Comparison of ENCODE assay signal across 16 cellular contexts in genomic region chr16:70721202-70721963, GRCh38. TPM values are rescaled to one million over a fixed set of nuclear protein-coding genes. Genes with fewer than 3 reads are reported as not detected.
DNase-seq lines count a peak whose midpoint lies in the region; ATAC-seq and TF ChIP-seq lines count a peak whose summit lies in the region.
"Had no signal": no experiment of that assay in that cellular context is flagged by ENCODE, and none has a peak within 500 bp of the region (broad histone marks: within the 10 kb centered on the region; RNA-seq: fewer than 3 reads in every experiment).

No MANE protein-coding gene starts in this region.

- no peak overlapping the region for H3K9ac ChIP-seq in H9 (ENCODE audit: extremely low read depth, insufficient read length, low read length)
- H3K9ac ChIP-seq: GM23248 had no signal

- H2AFZ ChIP-seq in H9 (ENCODE audit: low read length) = no peak overlapping the region
- H2AFZ ChIP-seq: GM23248 had no signal

- ATAC-seq in stimulated activated effector memory CD8-positive, alpha-beta T cell treated with anti-CD3 and anti-CD28 coated beads, Interleukin-12 subunit alpha, Interleukin-12 subunit beta, amount 100 ng/mL, for 72 hours = no peak
- ATAC-seq: Panc1 had no signal

- no peak overlapping the region for H3K4ac ChIP-seq in H9 (ENCODE audit: low read depth, low read length)

- no peak overlapping the region for H4K5ac ChIP-seq in H9 (ENCODE audit: insufficient read length, low read depth, low read length)

- intact Hi-C loops in activated naive CD4-positive, alpha-beta T cell treated with anti-CD3 and anti-CD28 coated beads for 36 hours (cut with micrococcal nuclease) = no loop called here

- no peak overlapping the region for H3K56ac ChIP-seq in H9 (ENCODE audit: insufficient read length, low read depth, low read length)

- H3K14ac ChIP-seq in H9 (ENCODE audit: insufficient read depth, low read length) = no peak overlapping the region

- no peaks in the 10 kb centered on the region for H3K9me3 ChIP-seq in H9 (ENCODE audit: control insufficient read depth, low read depth, low read length)
- H3K9me3 ChIP-seq: Caco-2 had no signal

- H2BK20ac ChIP-seq in H9 (ENCODE audit: low read depth, low read length, poor library complexity, severe bottlenecking) = no peak overlapping the region

- no peak overlapping the region for H3K23ac ChIP-seq in H9 (ENCODE audit: insufficient read length, low read depth, low read length)

- peaks cover 5% of the 10 kb centered on the region for H3K4me1 Mint-ChIP-seq in activated naive CD4-positive, alpha-beta T cell treated with anti-CD3 and anti-CD28 coated beads for 36 hours (ENCODE audit: low read depth)
- peaks cover 4 to 17% of the 10 kb centered on the region in 2 experiments; a peak in 3 of 4 replicates for H3K4me1 Mint-ChIP-seq in H9
- H3K4me1 Mint-ChIP-seq in endothelial cell (ENCODE audit: unreplicated experiment) = peaks cover 23% of the 10 kb centered on the region
- peaks cover 7% of the 10 kb centered on the region for H3K4me1 Mint-ChIP-seq in stimulated activated effector memory CD8-positive, alpha-beta T cell treated with anti-CD3 and anti-CD28 coated beads, Interleukin-12 subunit alpha, Interleukin-12 subunit beta, amount 100 ng/mL, for 72 hours

- H2BK12ac ChIP-seq in H9 (ENCODE audit: insufficient read length, low read depth, low read length) = no peak overlapping the region

- no peak for DNase-seq in activated naive CD4-positive, alpha-beta T cell treated with anti-CD3 and anti-CD28 coated beads for 36 hours
- no peak for DNase-seq in activated naive CD4-positive, alpha-beta T cell (lab: John Stamatoyannopoulos, UW)
- DNase-seq in H9 (no peak), endothelial cell (ENCODE audit: low spot score) (no peak), AG20443 (ENCODE audit: low spot score) (no peak)
- DNase-seq in stimulated activated effector memory CD8-positive, alpha-beta T cell treated with anti-CD3 and anti-CD28 coated beads, Interleukin-12 subunit alpha, Interleukin-12 subunit beta, amount 100 ng/mL, for 72 hours (ENCODE audit: low spot score in 2 of 2) = no peak
- DNase-seq in stimulated activated CD4-positive, alpha-beta T cell treated with anti-CD3 and anti-CD28 coated beads, Interleukin-4, amount 100 ng/mL, for 1 hour = no peak
- DNase-seq: Caco-2; CD4-positive, CD25-positive, alpha-beta regulatory T cell; DMS153; NCI-H1105; NCI-H1694; NCI-H510A treated with DMSO at 0.1 percent for 48 hours; Right ventricle myocardium superior had no signal

- H3T11ph ChIP-seq in H9 (ENCODE audit: low read length) = no peak overlapping the region

- no peak overlapping the region for H3K27ac ChIP-seq in H9 (ENCODE audit: insufficient read length, low read depth, low read length)
- H3K27ac ChIP-seq: GM23248 had no signal

- no peaks in the 10 kb centered on the region for H4K20me1 ChIP-seq in H9 (ENCODE audit: control insufficient read depth, insufficient read depth, insufficient read length)

- no peaks in the 10 kb centered on the region for H3K9me3 Mint-ChIP-seq in activated naive CD4-positive, alpha-beta T cell treated with anti-CD3 and anti-CD28 coated beads for 36 hours
- H3K9me3 Mint-ChIP-seq in H9 = no peaks in the 10 kb centered on the region
- peaks cover 7% of the 10 kb centered on the region for H3K9me3 Mint-ChIP-seq in endothelial cell (ENCODE audit: unreplicated experiment)
- no peaks in the 10 kb centered on the region for H3K9me3 Mint-ChIP-seq in stimulated activated effector memory CD8-positive, alpha-beta T cell treated with anti-CD3 and anti-CD28 coated beads, Interleukin-12 subunit alpha, Interleukin-12 subunit beta, amount 100 ng/mL, for 72 hours

- 100% methylated on average over 1 of the region's 18 CpGs for WGBS in H9 (ENCODE audit: extremely low coverage, insufficient read length, low lambda C conversion rate)

- no peak overlapping the region for H2BK120ac ChIP-seq in H9 (ENCODE audit: low read depth, low read length, poor library complexity, severe bottlenecking)

- H3K27me3 ChIP-seq in H9 (ENCODE audit: insufficient read depth, low read length) = no peaks in the 10 kb centered on the region

- H2AK5ac ChIP-seq in H9 (ENCODE audit: insufficient read length, low read length) = no peak overlapping the region

- H3K79me1 ChIP-seq in H9 (ENCODE audit: insufficient read depth, low read depth, low read length, poor library complexity, severe bottlenecking) = no peaks in the 10 kb centered on the region

- peaks cover 11% of the 10 kb centered on the region for H3K36me3 Mint-ChIP-seq in activated naive CD4-positive, alpha-beta T cell treated with anti-CD3 and anti-CD28 coated beads for 36 hours (ENCODE audit: low read depth)
- H3K36me3 Mint-ChIP-seq in H9 (ENCODE audit: insufficient read depth in 1 of 3, low read depth in 3 of 3) (peaks cover 22 to 33% (median 30%) of the 10 kb centered on the region in 3 experiments; a peak in 6 of 7 replicates), endothelial cell (ENCODE audit: low read depth, unreplicated experiment) (peaks cover 34% of the 10 kb centered on the region)
- H3K36me3 Mint-ChIP-seq in stimulated activated effector memory CD8-positive, alpha-beta T cell treated with anti-CD3 and anti-CD28 coated beads, Interleukin-12 subunit alpha, Interleukin-12 subunit beta, amount 100 ng/mL, for 72 hours = peaks cover 26% of the 10 kb centered on the region

- H3K23me2 ChIP-seq in H9 (ENCODE audit: insufficient read length, low read depth, low read length, poor library complexity, severe bottlenecking) = no peaks in the 10 kb centered on the region

- no peak overlapping the region for H4K91ac ChIP-seq in H9 (ENCODE audit: insufficient read length, low read depth, low read length)

- peak overlapping the region; percentile 44 for H3K27ac Mint-ChIP-seq in activated naive CD4-positive, alpha-beta T cell treated with anti-CD3 and anti-CD28 coated beads for 36 hours
- H3K27ac Mint-ChIP-seq in H9 (peak overlapping the region in 2 of 3 experiments; percentile 61 to 82; a peak in 2 of 7 replicates), endothelial cell (ENCODE audit: unreplicated experiment) (peak overlapping the region; percentile 52)
- H3K27ac Mint-ChIP-seq in stimulated activated effector memory CD8-positive, alpha-beta T cell treated with anti-CD3 and anti-CD28 coated beads, Interleukin-12 subunit alpha, Interleukin-12 subunit beta, amount 100 ng/mL, for 72 hours = peak overlapping the region; percentile 75

- no peak overlapping the region for H4K8ac ChIP-seq in H9 (replicated peaks; ENCODE audit: insufficient read length, low read depth, low read length)

- no peak overlapping the region for H2BK15ac ChIP-seq in H9 (ENCODE audit: low read depth, low read length)

- H3K79me2 ChIP-seq in H9 (ENCODE audit: insufficient read depth, low read length) = no peaks in the 10 kb centered on the region

- no peaks in the 10 kb centered on the region for H3K27me3 Mint-ChIP-seq in activated naive CD4-positive, alpha-beta T cell treated with anti-CD3 and anti-CD28 coated beads for 36 hours (ENCODE audit: low read depth)
- H3K27me3 Mint-ChIP-seq in H9 (ENCODE audit: low read depth) (no peaks in the 10 kb centered on the region), endothelial cell (ENCODE audit: unreplicated experiment) (peaks cover 7% of the 10 kb centered on the region)
- H3K27me3 Mint-ChIP-seq: CD4-positive, CD25-positive, alpha-beta regulatory T cell had no signal

- no peak overlapping the region for H2BK5ac ChIP-seq in H9 (ENCODE audit: insufficient read length, low read length)

- H3K4me3 Mint-ChIP-seq in activated naive CD4-positive, alpha-beta T cell treated with anti-CD3 and anti-CD28 coated beads for 36 hours = no peak overlapping the region
- H3K4me3 Mint-ChIP-seq in H9 (no peak overlapping the region), endothelial cell (ENCODE audit: unreplicated experiment) (no peak overlapping the region)
- H3K4me3 Mint-ChIP-seq in stimulated activated effector memory CD8-positive, alpha-beta T cell treated with anti-CD3 and anti-CD28 coated beads, Interleukin-12 subunit alpha, Interleukin-12 subunit beta, amount 100 ng/mL, for 72 hours = no peak overlapping the region
- H3K4me3 Mint-ChIP-seq: CD4-positive, CD25-positive, alpha-beta regulatory T cell had no signal

- CTCF ChIA-PET in activated naive CD4-positive, alpha-beta T cell treated with anti-CD3 and anti-CD28 coated beads for 36 hours (lab: Charles Lee) = interaction anchor here (1.3 kb wide), 1 partner anchor 50 kb away, joined by 7 read pairs; no protein-coding TSS in a partner anchor

- H3K18ac ChIP-seq in H9 (ENCODE audit: insufficient read length, low read depth, low read length) = no peak overlapping the region

- H3K4me1 ChIP-seq in H9 (ENCODE audit: insufficient read depth, low read length) = no peaks in the 10 kb centered on the region

- TF ChIP-seq CTCF in H9 (conservative IDR thresholded peaks at IDR 0.05) (no peak), endothelial cell (IDR thresholded peaks at IDR 0.05; ENCODE audit: unreplicated experiment) (no peak)

- no peak overlapping the region for H3K4me2 ChIP-seq in H9 (ENCODE audit: insufficient read depth, insufficient read length, low read length)

RNA-seq across cellular contexts. Expression of gene MTSS2, which starts 35.5 kb away (rescaled TPM):
- 1 to 10 TPM; 2.0 TPM for total RNA-seq in activated naive CD4-positive, alpha-beta T cell treated with anti-CD3 and anti-CD28 coated beads for 36 hours
- total RNA-seq in H9 (2021) = 41.0 and 42.5 TPM in 2 replicates
- total RNA-seq in endothelial cell (ENCODE audit: unreplicated experiment) = 82.6 TPM

Comparison
In these comparisons a context has a peak if more than half of its experiments do, and no peak if none do; other contexts are left out.
1. RNA of gene MTSS2, which starts 35.5 kb away (total RNA-seq): 82.6 TPM in endothelial cell (single experiment) and 41.0 to 42.5 TPM in H9; 2.0 TPM in activated naive CD4-positive, alpha-beta T cell treated with anti-CD3 and anti-CD28 coated beads for 36 hours; every median in the first group is over 10 times any median in the second.
2. Peak in every context shown above with its lines, with median percentiles within 50 percentile points of each other: H3K27ac Mint-ChIP-seq.